In genomic region chr2:157876066-157876770, GRCh38 we compare ENCODE assay signal across 2 cellular contexts.
TF ChIP-seq lines count a peak whose summit lies in the region.

Gene ACVR1, minus strand, starts transcription at chr2:157876330. Its CDS starts 76,837 bp downstream, at chr2:157799493.

TF ChIP-seq in HEK293, 187 proteins besides CTCF, POLR2A, EP300 and RAD21 (continued from another document and continues in another):
- TF ChIP-seq ZNF513 (tag by site-specific recombination; IDR thresholded peaks at IDR 0.05): peak; percentile 84
- TF ChIP-seq ZNF837 (tag by site-specific recombination; IDR thresholded peaks at IDR 0.05): no peak
- TF ChIP-seq WT1 (tag by site-specific recombination; IDR thresholded peaks at IDR 0.05): 0 out of 2 replicates have a peak, but pooled peaks have one; percentile 28
- peak; percentile 98 for TF ChIP-seq ZNF398 (tag by site-specific recombination; IDR thresholded peaks at IDR 0.05)
- TF ChIP-seq KLF17 (tag by site-specific recombination; IDR thresholded peaks at IDR 0.05): 0 out of 2 replicates have a peak, but pooled peaks have one; percentile 30
- peak; percentile 93 for TF ChIP-seq IKZF3 (tag by site-specific recombination; IDR thresholded peaks at IDR 0.05)
- no peak for TF ChIP-seq ZNF223 (tag by site-specific recombination; IDR thresholded peaks at IDR 0.05)
- no peak for TF ChIP-seq ZNF639 (tag by site-specific recombination; IDR thresholded peaks at IDR 0.05)
- peak; percentile 58; the same call in 1 of the 2 replicates for TF ChIP-seq ZEB2 (tag by site-specific recombination; IDR thresholded peaks at IDR 0.05)
- no peak for TF ChIP-seq ZSCAN18 (tag by site-specific recombination; IDR thresholded peaks at IDR 0.05)
- no peak for TF ChIP-seq GLI4 (tag by site-specific recombination; IDR thresholded peaks at IDR 0.05)
- TF ChIP-seq ZFP37 (tag by site-specific recombination; IDR thresholded peaks at IDR 0.05): 0 out of 2 replicates have a peak, but pooled peaks have one; percentile 36

TF ChIP-seq in SK-N-SH, 30 proteins besides CTCF, POLR2A, EP300 and RAD21 (continued from another document):
- TF ChIP-seq USF2 (IDR thresholded peaks at IDR 0.05; ENCODE audit: borderline replicate concordance, low read depth, low read length) (no peak), ZBTB33 (IDR thresholded peaks at IDR 0.05; ENCODE audit: borderline replicate concordance, low read depth) (no peak), FOXJ3 (CRISPR knock-in tag; IDR thresholded peaks at IDR 0.05) (no peak), GATA2 (CRISPR knock-in tag; IDR thresholded peaks at IDR 0.05) (no peak), SMC3 (IDR thresholded peaks at IDR 0.05; ENCODE audit: low read depth, low read length) (no peak), YY1 (IDR thresholded peaks at IDR 0.05; ENCODE audit: low read depth) (no peak), IRF3 (IDR thresholded peaks at IDR 0.05; ENCODE audit: low read depth, low read length) (no peak), EZH2phosphoT487 (IDR thresholded peaks at IDR 0.05; ENCODE audit: borderline replicate concordance, low read depth) (no peak), TAF1 (IDR thresholded peaks at IDR 0.05; ENCODE audit: borderline replicate concordance, low read depth, low read length) (peak; percentile 66), RCOR1 (IDR thresholded peaks at IDR 0.05; ENCODE audit: low read length) (peak; percentile 54), TCF12 (IDR thresholded peaks at IDR 0.05) (no peak), CHD2 (IDR thresholded peaks at IDR 0.05; ENCODE audit: low read length, partially characterized antibody) (peak; percentile 23), NFIC (IDR thresholded peaks at IDR 0.05; ENCODE audit: borderline replicate concordance) (peak; percentile 47), PBX3 (IDR thresholded peaks at IDR 0.05) (no peak; the same call in 1 of the 2 replicates), MAX (IDR thresholded peaks at IDR 0.05; ENCODE audit: low read depth) (no peak; the same call in 1 of the 2 replicates)
